In the genomic region with DNA sequence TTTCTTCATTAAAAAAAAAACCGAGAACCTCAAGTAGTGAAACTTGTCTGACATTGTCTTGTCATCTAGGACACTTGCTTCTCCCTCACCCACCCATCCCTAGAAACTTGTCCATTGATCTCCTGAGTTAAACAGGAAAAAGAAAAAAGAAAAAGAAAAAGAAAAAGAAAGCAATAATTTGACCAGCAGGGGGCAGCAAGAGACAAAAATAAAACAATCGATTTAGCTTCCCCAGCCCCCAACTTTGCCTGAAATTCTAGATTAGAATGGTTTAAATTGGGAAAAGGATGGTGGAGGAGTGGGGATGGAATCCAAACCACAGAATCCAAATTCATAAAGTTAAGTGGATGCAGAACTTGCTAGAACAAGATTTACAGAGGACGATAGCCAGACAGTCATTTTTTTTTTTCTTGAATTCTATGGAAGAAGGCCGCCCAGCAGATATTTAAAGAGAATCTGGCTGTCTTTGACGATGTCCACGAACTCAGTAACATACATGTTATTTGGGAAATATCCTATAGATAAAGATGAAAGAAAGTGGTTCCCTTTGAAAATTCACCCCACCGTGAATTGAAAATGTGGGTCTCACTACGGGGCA, we compare ENCODE assay signal across 9 cellular contexts.
DNase-seq lines count a peak whose midpoint lies in the region; ATAC-seq and TF ChIP-seq lines count a peak whose summit lies in the region.
"Had no signal": no experiment of that assay in that cellular context is flagged by ENCODE, and none has a peak within 500 bp of the region (broad histone marks: within the 10 kb centered on the region; RNA-seq: fewer than 3 reads in every experiment).

No MANE protein-coding gene starts in this region.

- no peaks in the 10 kb centered on the region for H3K4me1 Mint-ChIP-seq in activated naive CD8-positive, alpha-beta T cell treated with anti-CD3 and anti-CD28 coated beads, Interleukin-2, amount 50 U/mL, for 24 hours
- H3K4me1 Mint-ChIP-seq in activated naive CD8-positive, alpha-beta T cell treated with anti-CD3 and anti-CD28 coated beads for 36 hours, result no peaks in the 10 kb centered on the region
- H3K4me1 Mint-ChIP-seq: central memory CD8-positive, alpha-beta T cell had no signal

- no peak overlapping the region for H2AFZ ChIP-seq in Loucy (ENCODE audit: low read length)

- no peaks in the 10 kb centered on the region for H3K27me3 ChIP-seq in Loucy (ENCODE audit: insufficient read depth, low read length, poor library complexity, severe bottlenecking)

- no peak overlapping the region for H3K4me3 Mint-ChIP-seq in activated naive CD8-positive, alpha-beta T cell treated with anti-CD3 and anti-CD28 coated beads, Interleukin-2, amount 50 U/mL, for 24 hours
- no peak overlapping the region for H3K4me3 Mint-ChIP-seq in activated naive CD8-positive, alpha-beta T cell treated with anti-CD3 and anti-CD28 coated beads for 36 hours
- H3K4me3 Mint-ChIP-seq: central memory CD8-positive, alpha-beta T cell had no signal

- H3K9me3 Mint-ChIP-seq in activated naive CD8-positive, alpha-beta T cell treated with anti-CD3 and anti-CD28 coated beads, Interleukin-2, amount 50 U/mL, for 24 hours, result no peaks in the 10 kb centered on the region
- H3K9me3 Mint-ChIP-seq in activated naive CD8-positive, alpha-beta T cell treated with anti-CD3 and anti-CD28 coated beads for 36 hours, result no peaks in the 10 kb centered on the region
- H3K9me3 Mint-ChIP-seq: central memory CD8-positive, alpha-beta T cell had no signal

- peaks cover 11% of the 10 kb centered on the region for H3K27me3 Mint-ChIP-seq in activated naive CD8-positive, alpha-beta T cell treated with anti-CD3 and anti-CD28 coated beads, Interleukin-2, amount 50 U/mL, for 24 hours
- H3K27me3 Mint-ChIP-seq in activated naive CD8-positive, alpha-beta T cell treated with anti-CD3 and anti-CD28 coated beads for 36 hours, result peaks cover 12% of the 10 kb centered on the region

- no peak for ATAC-seq in activated naive CD8-positive, alpha-beta T cell treated with anti-CD3 and anti-CD28 coated beads, Interleukin-2, amount 50 U/mL, for 24 hours
- no peak for ATAC-seq in GM18519 (IDR thresholded peaks at IDR 0.05; ENCODE audit: low FRiP score, unreplicated experiment)

- H3K27ac Mint-ChIP-seq in activated naive CD8-positive, alpha-beta T cell treated with anti-CD3 and anti-CD28 coated beads, Interleukin-2, amount 50 U/mL, for 24 hours, result no peak overlapping the region
- no peak overlapping the region for H3K27ac Mint-ChIP-seq in activated naive CD8-positive, alpha-beta T cell treated with anti-CD3 and anti-CD28 coated beads for 36 hours

- no peaks in the 10 kb centered on the region for H3K9me3 ChIP-seq in Loucy (ENCODE audit: insufficient read depth, low read depth, low read length)

- no peaks in the 10 kb centered on the region for H3K4me1 ChIP-seq in Loucy (ENCODE audit: insufficient read depth, low read length, poor library complexity, severe bottlenecking)

- peak; percentile 77 for TF ChIP-seq CTCF in Loucy (conservative IDR thresholded peaks at IDR 0.05; ENCODE audit: low read length)
- TF ChIP-seq CTCF in fibroblast of villous mesenchyme (IDR thresholded peaks at IDR 0.05; ENCODE audit: insufficient read depth, low read depth, low read length), result peak; percentile 49

- H3K36me3 Mint-ChIP-seq in activated naive CD8-positive, alpha-beta T cell treated with anti-CD3 and anti-CD28 coated beads, Interleukin-2, amount 50 U/mL, for 24 hours (ENCODE audit: low read depth), result no peaks in the 10 kb centered on the region
- H3K36me3 Mint-ChIP-seq in activated naive CD8-positive, alpha-beta T cell treated with anti-CD3 and anti-CD28 coated beads for 36 hours, result no peaks in the 10 kb centered on the region

- H3K4me3 ChIP-seq in Loucy (ENCODE audit: low read length, poor library complexity, severe bottlenecking), result no peak overlapping the region
- no peak overlapping the region for H3K4me3 ChIP-seq in fibroblast of villous mesenchyme (ENCODE audit: low read depth, low read length)

- H3K9ac ChIP-seq in Loucy (ENCODE audit: low read depth, low read length, poor library complexity, severe bottlenecking), result no peak overlapping the region

- DNase-seq in activated naive CD8-positive, alpha-beta T cell treated with anti-CD3 and anti-CD28 coated beads, Interleukin-2, amount 50 U/mL, for 24 hours, result peak; percentile 4
- no peak for DNase-seq in activated naive CD8-positive, alpha-beta T cell treated with anti-CD3 and anti-CD28 coated beads for 36 hours
- DNase-seq in SKM-1 (lab: John Stamatoyannopoulos, UW; ENCODE audit: unreplicated experiment), result peak; percentile 4
- peak; percentile 68 for DNase-seq in fibroblast of villous mesenchyme (ENCODE audit: low read depth)
- DNase-seq in retina, result peak; percentile 81
- DNase-seq in GF-D8 (lab: John Stamatoyannopoulos, UW), result no peak

- no peaks in the 10 kb centered on the region for H3K79me2 ChIP-seq in Loucy (ENCODE audit: insufficient read depth, low read length)

- H4K20me1 ChIP-seq in Loucy (ENCODE audit: insufficient read depth, low read length, poor library complexity, severe bottlenecking), result no peaks in the 10 kb centered on the region

- H3K4me2 ChIP-seq in Loucy (ENCODE audit: low read depth, low read length, poor library complexity, severe bottlenecking), result no peak overlapping the region

- H3K9me2 ChIP-seq in Loucy (replicated peaks; ENCODE audit: low read depth, low read length), result no peaks in the 10 kb centered on the region

- H3K36me3 ChIP-seq in Loucy (ENCODE audit: insufficient read depth, low read length), result no peaks in the 10 kb centered on the region

- H3F3A ChIP-seq in Loucy (ENCODE audit: low read depth), result no peaks in the 10 kb centered on the region

Comparison
In these comparisons a context has a peak if more than half of its experiments do, and no peak if none do; other contexts are left out.
1. DNase-seq: peak in activated naive CD8-positive, alpha-beta T cell treated with anti-CD3 and anti-CD28 coated beads, Interleukin-2, amount 50 U/mL, for 24 hours (single experiment), SKM-1 (single experiment), fibroblast of villous mesenchyme (single experiment) and retina (single experiment); none in activated naive CD8-positive, alpha-beta T cell treated with anti-CD3 and anti-CD28 coated beads for 36 hours (single experiment) and GF-D8 (single experiment).